ENCODE assay signal across 8 cellular contexts in genomic region chr4:184826315-184827266, GRCh38. TPM values are rescaled to one million over a fixed set of nuclear protein-coding genes. Genes with fewer than 3 reads are reported as not detected.
DNase-seq lines count a peak whose midpoint lies in the region; ATAC-seq and TF ChIP-seq lines count a peak whose summit lies in the region.

No MANE protein-coding gene starts in this region.

- no peak overlapping the region for H3K27ac Mint-ChIP-seq in glutamatergic neuron (ENCODE audit: unreplicated experiment)

- peak overlapping the region; percentile 83 for H3K4me3 Mint-ChIP-seq in glutamatergic neuron (ENCODE audit: unreplicated experiment)

- peak; percentile 48 for ATAC-seq in HG02571 (IDR thresholded peaks at IDR 0.05; ENCODE audit: unreplicated experiment)

- H3K4me3 ChIP-seq in retinal pigment epithelial cell (ENCODE audit: low read length): peak overlapping the region; percentile 44

- no peaks in the 10 kb centered on the region for H3K36me3 Mint-ChIP-seq in glutamatergic neuron (ENCODE audit: unreplicated experiment)

- DNase-seq in NCI-H1417 (lab: John Stamatoyannopoulos, UW) (peak; percentile 9 to 87 (median 87)), NCI-H1417 treated with DMSO at 0.1 percent for 48 hours (lab: John Stamatoyannopoulos, UW) (no peak), NCI-H510A (lab: John Stamatoyannopoulos, UW) (peak; percentile 24), glutamatergic neuron (peak; percentile 37), retinal pigment epithelial cell (ENCODE audit: low read depth) (no peak), NCI-H1694 (lab: John Stamatoyannopoulos, UW) (no peak)
- peak; percentile 15 to 37 for DNase-seq in activated T-helper 1 cell treated with anti-CD3 and anti-CD28 coated beads, Interleukin-2, amount 50 U/mL, for 16 hours (ENCODE audit: low read depth in 1 of 2, low spot score in 1 of 2)

- no peak for TF ChIP-seq CTCF in glutamatergic neuron (IDR thresholded peaks at IDR 0.05; ENCODE audit: partially characterized antibody, unreplicated experiment)
- no peak for TF ChIP-seq CTCF in retinal pigment epithelial cell (conservative IDR thresholded peaks at IDR 0.05; ENCODE audit: low read depth, low read length)

- peaks cover 7% of the 10 kb centered on the region for H3K9me3 Mint-ChIP-seq in glutamatergic neuron (ENCODE audit: unreplicated experiment)

- H3K4me1 Mint-ChIP-seq in glutamatergic neuron (ENCODE audit: low read depth, unreplicated experiment): no peaks in the 10 kb centered on the region

- peaks cover 12% of the 10 kb centered on the region for H3K27me3 Mint-ChIP-seq in glutamatergic neuron (ENCODE audit: unreplicated experiment)

RNA-seq across cellular contexts. Expression of gene ACSL1, which starts 0.8 kb away (rescaled TPM):
- total RNA-seq in glutamatergic neuron (ENCODE audit: unreplicated experiment): 31.7 TPM

Comparison
In these comparisons a context has a peak if more than half of its experiments do, and no peak if none do; other contexts are left out.
1. DNase-seq: peak in NCI-H1417 (3 of 3), NCI-H510A (single experiment), activated T-helper 1 cell treated with anti-CD3 and anti-CD28 coated beads, Interleukin-2, amount 50 U/mL, for 16 hours (2 of 2) and glutamatergic neuron (single experiment); none in NCI-H1417 treated with DMSO at 0.1 percent for 48 hours (single experiment), retinal pigment epithelial cell (single experiment) and NCI-H1694 (single experiment).